ENCODE assay signal across 9 cellular contexts in the genomic region with DNA sequence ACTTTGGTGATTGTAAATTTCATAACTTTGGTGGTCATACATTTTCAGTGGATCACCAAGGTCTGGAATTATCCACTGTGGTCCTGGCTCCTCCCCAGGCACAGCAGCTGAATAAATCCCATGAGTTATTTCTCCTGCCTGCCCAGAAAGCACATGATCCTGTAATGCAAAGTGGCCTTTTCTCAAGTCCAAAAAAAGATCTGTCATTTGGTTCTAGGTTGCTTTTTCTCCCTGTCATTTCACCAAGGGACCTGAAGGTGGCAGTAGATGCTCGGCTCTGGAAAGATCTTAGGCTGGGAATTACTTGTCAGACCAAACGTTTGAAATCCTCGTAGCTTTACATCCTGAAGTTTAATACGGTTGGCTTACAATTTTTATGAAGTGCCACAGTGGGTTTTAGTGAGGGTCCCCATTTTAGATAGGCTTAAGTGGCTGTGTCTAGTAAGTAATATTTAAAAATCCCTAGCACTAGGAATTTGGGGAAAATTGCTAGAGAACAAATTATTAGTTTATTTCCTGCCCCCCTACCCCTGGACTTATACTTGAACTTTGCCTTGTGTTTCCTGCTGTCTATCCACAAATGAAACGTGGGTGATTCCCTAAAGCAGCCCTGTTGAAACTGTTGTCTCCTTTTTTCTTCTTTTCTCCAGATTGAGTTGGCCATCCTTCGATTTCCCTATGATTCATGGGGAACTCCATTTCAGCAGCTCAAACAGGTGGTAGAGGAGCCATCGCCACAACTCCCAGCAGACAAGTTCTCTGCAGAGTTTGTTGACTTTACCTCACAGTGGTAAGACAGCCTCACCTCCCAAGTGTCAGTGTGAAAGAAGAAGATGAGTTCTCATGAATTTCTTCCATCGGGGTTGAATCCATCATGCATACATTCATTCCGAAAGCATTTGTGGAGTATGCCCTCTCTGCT.
DNase-seq lines count a peak whose midpoint lies in the region; ATAC-seq, FAIRE-seq and TF ChIP-seq lines count a peak whose summit lies in the region.
"Had no signal": no experiment of that assay in that cellular context is flagged by ENCODE, and none has a peak within 500 bp of the region (broad histone marks: within the 10 kb centered on the region; RNA-seq: fewer than 3 reads in every experiment).

No MANE protein-coding gene starts in this region.

- H3K27me3 ChIP-seq in GM23248 (replicated peaks; ENCODE audit: insufficient read depth): no peaks in the 10 kb centered on the region
- no peaks in the 10 kb centered on the region for H3K27me3 ChIP-seq in astrocyte (ENCODE audit: insufficient read depth, low read length)
- no peaks in the 10 kb centered on the region for H3K27me3 ChIP-seq in smooth muscle cell (ENCODE audit: low read depth)

- H3K27ac ChIP-seq in GM23248: no peak overlapping the region
- no peak overlapping the region for H3K27ac ChIP-seq in astrocyte (ENCODE audit: low read depth, low read length)
- no peak overlapping the region for H3K27ac ChIP-seq in smooth muscle cell (ENCODE audit: low read depth)

- H3K4me3 ChIP-seq in GM23248: no peak overlapping the region
- H3K4me3 ChIP-seq in astrocyte (ENCODE audit: insufficient read depth, low read depth, low read length): no peak overlapping the region
- no peak overlapping the region for H3K4me3 ChIP-seq in smooth muscle cell

- H4K20me1 ChIP-seq in GM23248 (ENCODE audit: insufficient read depth): no peaks in the 10 kb centered on the region
- H4K20me1 ChIP-seq in astrocyte (ENCODE audit: insufficient read depth, low read length): no peaks in the 10 kb centered on the region
- H4K20me1 ChIP-seq in smooth muscle cell (ENCODE audit: low read depth): no peaks in the 10 kb centered on the region

- H3K4me1 ChIP-seq in GM23248 (ENCODE audit: insufficient read depth) (no peaks in the 10 kb centered on the region), astrocyte (ENCODE audit: insufficient read depth, low read length) (no peaks in the 10 kb centered on the region), smooth muscle cell (ENCODE audit: low read depth) (no peaks in the 10 kb centered on the region)

- H3K9ac ChIP-seq in GM23248 (no peak overlapping the region), astrocyte (ENCODE audit: low read length) (no peak overlapping the region), smooth muscle cell (ENCODE audit: low read depth) (no peak overlapping the region)

- TF ChIP-seq CTCF in astrocyte (IDR thresholded peaks at IDR 0.05; ENCODE audit: insufficient read depth, low read depth, low read length) (peak; percentile 98), smooth muscle cell (IDR thresholded peaks at IDR 0.05; ENCODE audit: borderline replicate concordance, insufficient read depth, poor library complexity, severe bottlenecking) (peak; percentile 96)

- 42 to 45% methylated on average over 9 of the region's 9 CpGs for WGBS in GM23248 (ENCODE audit: low coverage in 1 of 2, low lambda C conversion rate in 2 of 2, missing lambda C conversion rate in 2 of 2), 2 experiments
- 44% methylated on average over 9 of the region's 9 CpGs for WGBS in smooth muscle cell (ENCODE audit: low lambda C conversion rate)

- no peak overlapping the region for H2AFZ ChIP-seq in GM23248
- no peak overlapping the region for H2AFZ ChIP-seq in astrocyte (ENCODE audit: low read depth, low read length)
- H2AFZ ChIP-seq in smooth muscle cell (ENCODE audit: low read depth): no peak overlapping the region

- H3K79me2 ChIP-seq in GM23248 (ENCODE audit: insufficient read depth): no peaks in the 10 kb centered on the region
- H3K79me2 ChIP-seq in astrocyte (ENCODE audit: insufficient read depth, low read length): no peaks in the 10 kb centered on the region
- no peaks in the 10 kb centered on the region for H3K79me2 ChIP-seq in smooth muscle cell (ENCODE audit: low read depth)

- no peaks in the 10 kb centered on the region for H3K27me3 Mint-ChIP-seq in astrocyte (ENCODE audit: low read depth, unreplicated experiment)

- in situ Hi-C loops in GM23248 (cut with MboI): loop anchor here (25.0 kb wide), 1 partner anchor 1036 kb away; no protein-coding TSS in a partner anchor

- DNase-seq in D341Med (ENCODE audit: low spot score) (peak; percentile 70), GM23248 (peak; percentile 71), NCI-H2171 (lab: John Stamatoyannopoulos, UW) (peak; percentile 48), astrocyte (ENCODE audit: low read depth) (peak; percentile 26), hippocampal formation (lab: John Stamatoyannopoulos, UW) (peak; percentile 6 to 72), smooth muscle cell (lab: John Stamatoyannopoulos, UW; ENCODE audit: unreplicated experiment) (no peak), GF-D8 (lab: John Stamatoyannopoulos, UW) (no peak)
- DNase-seq: activated B cell treated with CpG ODN at 0.5 μM for 24 hours had no signal

- no peak overlapping the region for H3K4me2 ChIP-seq in GM23248 (ENCODE audit: unreplicated experiment)
- H3K4me2 ChIP-seq in astrocyte (ENCODE audit: low read length): no peak overlapping the region
- H3K4me2 ChIP-seq in smooth muscle cell: no peak overlapping the region

- H3K9me3 ChIP-seq in GM23248 (ENCODE audit: low read depth) (no peaks in the 10 kb centered on the region), astrocyte (ENCODE audit: insufficient read depth, low read depth, low read length) (no peaks in the 10 kb centered on the region), smooth muscle cell (replicated peaks; ENCODE audit: low read depth) (no peaks in the 10 kb centered on the region)

- no peaks in the 10 kb centered on the region for H3K9me3 Mint-ChIP-seq in astrocyte (ENCODE audit: unreplicated experiment)
- H3K9me3 Mint-ChIP-seq: activated B cell treated with CpG ODN at 0.5 μM for 24 hours had no signal

- no peak overlapping the region for H3K4me3 Mint-ChIP-seq in astrocyte (ENCODE audit: unreplicated experiment)
- H3K4me3 Mint-ChIP-seq: activated B cell treated with CpG ODN at 0.5 μM for 24 hours had no signal

- H3K36me3 ChIP-seq in GM23248 (ENCODE audit: low read depth) (no peaks in the 10 kb centered on the region), astrocyte (ENCODE audit: insufficient read depth, low read length) (no peaks in the 10 kb centered on the region), smooth muscle cell (ENCODE audit: low read depth) (no peaks in the 10 kb centered on the region)

- no peak for ATAC-seq in HG03159 (IDR thresholded peaks at IDR 0.05; ENCODE audit: unreplicated experiment)

- no peaks in the 10 kb centered on the region for H3F3A ChIP-seq in GM23248 (ENCODE audit: insufficient read depth)
- no peaks in the 10 kb centered on the region for H3F3A ChIP-seq in smooth muscle cell (ENCODE audit: low read depth)

- H3K4me1 Mint-ChIP-seq in astrocyte (ENCODE audit: low read depth, unreplicated experiment): peaks cover 4% of the 10 kb centered on the region

- FAIRE-seq in astrocyte (lab: Jason Lieb, UNC): peak; percentile 55

- no peaks in the 10 kb centered on the region for H3K9me2 ChIP-seq in GM23248 (ENCODE audit: insufficient read depth)

- peaks cover 5% of the 10 kb centered on the region for H3K36me3 Mint-ChIP-seq in astrocyte (ENCODE audit: low read depth, unreplicated experiment)

- H3K27ac Mint-ChIP-seq in astrocyte (ENCODE audit: unreplicated experiment): no peak overlapping the region
- H3K27ac Mint-ChIP-seq: activated B cell treated with CpG ODN at 0.5 μM for 24 hours had no signal

Comparison
In these comparisons a context has a peak if more than half of its experiments do, and no peak if none do; other contexts are left out.
1. DNase-seq: peak in D341Med (single experiment), GM23248 (single experiment), NCI-H2171 (single experiment), astrocyte (single experiment) and hippocampal formation (2 of 2); none in smooth muscle cell (single experiment) and GF-D8 (single experiment).